ENCODE assay signal across 18 cellular contexts in the genomic region with DNA sequence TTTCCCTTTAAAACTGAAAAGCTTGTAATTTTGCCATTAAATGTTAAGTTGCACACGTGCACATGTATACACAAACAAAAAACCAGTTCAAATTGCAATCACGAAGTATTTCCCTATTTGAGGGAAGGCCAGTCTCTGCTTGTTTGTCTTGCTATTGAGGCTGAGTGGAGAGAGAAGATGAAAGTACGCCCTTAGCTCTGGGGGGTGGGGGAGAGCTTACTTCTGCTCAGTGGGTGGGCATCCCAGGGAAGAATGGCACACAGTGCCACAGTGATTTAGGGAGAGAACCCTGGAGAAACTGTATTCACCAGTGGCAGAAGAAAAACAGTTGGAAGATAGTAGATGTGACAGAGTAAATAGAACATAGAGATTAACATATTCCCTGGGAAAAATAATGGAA. TPM values are rescaled to one million over a fixed set of nuclear protein-coding genes. Genes with fewer than 3 reads are reported as not detected.
DNase-seq lines count a peak whose midpoint lies in the region; ATAC-seq and TF ChIP-seq lines count a peak whose summit lies in the region.
"Had no signal": no experiment of that assay in that cellular context is flagged by ENCODE, and none has a peak within 500 bp of the region (broad histone marks: within the 10 kb centered on the region; RNA-seq: fewer than 3 reads in every experiment).

No MANE protein-coding gene starts in this region.

- H3K9me3 Mint-ChIP-seq in type B pancreatic cell = peaks cover 5% of the 10 kb centered on the region
- H3K9me3 Mint-ChIP-seq: activated T-helper 2 cell treated with anti-CD3 and anti-CD28 coated beads, Interferon-gamma antibody, Interleukin-2, Interleukin-4, amounts not matched to agents 10 μg/mL and 5 μg/mL and 100 μg/mL, durations not matched to agents 14 hours and 24 hours and 36 hours had no signal

- TF ChIP-seq CTCF in breast epithelium (IDR thresholded peaks at IDR 0.05) (no peak), right lobe of liver (IDR thresholded peaks at IDR 0.05) (no peak), type B pancreatic cell (conservative IDR thresholded peaks at IDR 0.05) (no peak)

- ATAC-seq in right lobe of liver (no peak), HG03460 (IDR thresholded peaks at IDR 0.05; ENCODE audit: unreplicated experiment) (no peak), HG03442 (IDR thresholded peaks at IDR 0.05; ENCODE audit: unreplicated experiment) (no peak)
- ATAC-seq: activated CD8-positive, alpha-beta T cell treated with anti-CD3 and anti-CD28 coated beads, Interleukin-2, amount 10 ng/mL, durations not matched to agents 7 days and 5 days; GM12878; pancreas had no signal

- H3K9me3 ChIP-seq in HUES48 (ENCODE audit: control insufficient read depth, insufficient read depth, low read length) (peaks cover 3% of the 10 kb centered on the region; the same call in 1 of the 2 replicates), breast epithelium (no peaks in the 10 kb centered on the region), right lobe of liver (no peaks in the 10 kb centered on the region)
- H3K9me3 ChIP-seq: pancreas had no signal

- H3K27ac Mint-ChIP-seq in type B pancreatic cell = peak overlapping the region; percentile 80
- H3K27ac Mint-ChIP-seq: activated CD8-positive, alpha-beta T cell treated with anti-CD3 and anti-CD28 coated beads, Interleukin-2, amount 10 ng/mL, durations not matched to agents 7 days and 5 days; activated T-helper 2 cell treated with anti-CD3 and anti-CD28 coated beads, Interferon-gamma antibody, Interleukin-2, Interleukin-4, amounts not matched to agents 10 μg/mL and 5 μg/mL and 100 μg/mL, durations not matched to agents 14 hours and 24 hours and 36 hours had no signal

- no peak overlapping the region for H3K9ac ChIP-seq in HUES48 (ENCODE audit: low read depth, low read length)

- H3K4me1 ChIP-seq in HUES48 (ENCODE audit: control insufficient read depth, insufficient read depth, low read length) (peaks cover 74% of the 10 kb centered on the region), breast epithelium (peaks cover 0 to 10% of the 10 kb centered on the region in 2 donors), right lobe of liver (peaks cover 0 to 56% (median 17%) of the 10 kb centered on the region in 4 donors)

- peaks cover 57% of the 10 kb centered on the region for H3K4me1 Mint-ChIP-seq in type B pancreatic cell (ENCODE audit: unreplicated experiment)

- peak overlapping the region; percentile 73 for H3K4me3 Mint-ChIP-seq in type B pancreatic cell
- H3K4me3 Mint-ChIP-seq: activated CD8-positive, alpha-beta T cell treated with anti-CD3 and anti-CD28 coated beads, Interleukin-2, amount 10 ng/mL, durations not matched to agents 7 days and 5 days had no signal

- H3K27me3 ChIP-seq in HUES48 (ENCODE audit: control insufficient read depth, insufficient read depth, low read length) (no peaks in the 10 kb centered on the region), breast epithelium (no peaks in the 10 kb centered on the region), right lobe of liver (no peaks in the 10 kb centered on the region)
- H3K27me3 ChIP-seq: pancreas had no signal

- DNase-seq in breast epithelium (ENCODE audit: low spot score in 2 of 2) = no peak
- no peak for DNase-seq in right lobe of liver
- no peak for DNase-seq in type B pancreatic cell (ENCODE audit: extremely low spot score, unreplicated experiment)
- no peak for DNase-seq in NK-92 treated with Interleukin-12 subunit alpha and Interleukin-12 subunit beta, amount 100 ng/mL, for 24 hours (lab: John Stamatoyannopoulos, UW)
- DNase-seq: activated CD8-positive, alpha-beta T cell treated with anti-CD3 and anti-CD28 coated beads, Interleukin-2, amount 10 ng/mL, durations not matched to agents 7 days and 5 days; amniotic stem cell; dermis blood vessel endothelial cell; EL; midbrain; NCI-H1092 treated with DMSO at 0.1 percent for 48 hours; NCI-H2227 treated with DMSO at 0.1 percent for 48 hours; pancreas had no signal

- intact Hi-C loops in breast epithelium (cut with DNase I; ENCODE audit: low total_unique reads) = loop anchor here (10.0 kb wide), 1 partner anchor 136 kb away; no protein-coding TSS in a partner anchor
- intact Hi-C loops in right lobe of liver (cut with DNase I) = no loop called here

- H3K36me3 ChIP-seq in HUES48 (ENCODE audit: control insufficient read depth, insufficient read depth, low read length) = peaks cover 11% of the 10 kb centered on the region; the same call in 1 of the 2 replicates
- no peaks in the 10 kb centered on the region for H3K36me3 ChIP-seq in breast epithelium
- H3K36me3 ChIP-seq in right lobe of liver = no peaks in the 10 kb centered on the region

- H3K27ac ChIP-seq in HUES48 (ENCODE audit: low read depth, low read length) (peak overlapping the region; percentile 53), breast epithelium (peak overlapping the region; percentile 16 to 48), right lobe of liver (peak overlapping the region in 2 of 3 donors; percentile 8 to 12)
- H3K27ac ChIP-seq: pancreas, SK-N-MC had no signal

- 27% methylated on average over 3 of the region's 3 CpGs for WGBS in right lobe of liver (ENCODE audit: insufficient coverage, low coverage, low lambda C conversion rate, missing lambda C conversion rate)

- H3K27me3 Mint-ChIP-seq in type B pancreatic cell = no peaks in the 10 kb centered on the region

- H3K4me3 ChIP-seq in HUES48 (ENCODE audit: low read depth, low read length) (peak overlapping the region; percentile 10; the same call in 1 of the 2 replicates), breast epithelium (no peak overlapping the region), right lobe of liver (no peak overlapping the region)
- H3K4me3 ChIP-seq: GM12878, pancreas, SK-N-MC had no signal

- H3K36me3 Mint-ChIP-seq in type B pancreatic cell = peaks cover 33% of the 10 kb centered on the region

- TF ChIP-seq POLR2A in breast epithelium (IDR thresholded peaks at IDR 0.05) = no peak
- no peak for TF ChIP-seq POLR2A in right lobe of liver (IDR thresholded peaks at IDR 0.05)

RNA-seq across cellular contexts. Expression of a gene that starts 8.7 kb away (rescaled TPM):
- 100 to 1,000 TPM; 179 to 215 (median 184) TPM for total RNA-seq in breast epithelium
- total RNA-seq in right lobe of liver = 10 to 100 TPM; 17.9 to 60.5 (median 36.3) TPM
- 183 and 199 TPM in 2 replicates for total RNA-seq in type B pancreatic cell (ENCODE audit: low replicate concordance)
- total RNA-seq: activated CD8-positive, alpha-beta T cell treated with anti-CD3 and anti-CD28 coated beads, Interleukin-2, amount 10 ng/mL, durations not matched to agents 7 days and 5 days; activated T-helper 2 cell treated with anti-CD3 and anti-CD28 coated beads, Interferon-gamma antibody, Interleukin-2, Interleukin-4, amounts not matched to agents 10 μg/mL and 5 μg/mL and 100 μg/mL, durations not matched to agents 14 hours and 24 hours and 36 hours had no signal
